1 cellular context compared by ENCODE assay signal in the genomic region with DNA sequence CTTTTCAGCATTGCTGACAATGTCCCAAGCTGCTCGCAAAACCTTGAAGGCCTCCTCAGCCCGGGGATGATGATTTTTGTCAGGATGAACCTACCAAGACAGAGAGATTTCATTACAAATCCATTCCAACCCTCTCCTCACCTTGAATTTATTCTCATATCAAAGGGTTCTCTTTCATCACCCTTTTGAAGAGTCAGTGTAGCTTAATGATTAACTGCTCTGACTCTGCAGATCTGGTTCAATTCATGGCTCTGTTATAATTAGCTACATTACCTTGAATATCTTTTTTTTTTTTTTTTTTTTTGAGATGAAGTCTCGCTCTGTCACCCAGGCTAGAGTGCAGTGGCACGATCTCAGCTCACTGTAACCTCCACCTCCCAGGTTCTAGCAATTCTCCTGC.
TF ChIP-seq lines count a peak whose summit lies in the region.

No MANE protein-coding gene starts in this region.

TF ChIP-seq in WTC11, 78 proteins besides CTCF, POLR2A, EP300 and RAD21 (continued from another document):
- TF ChIP-seq E2F4 (CRISPR knock-in tag; IDR thresholded peaks at IDR 0.05; ENCODE audit: borderline replicate concordance, low read depth) (no peak), ZNF423 (CRISPR knock-in tag; IDR thresholded peaks at IDR 0.05) (no peak), JAZF1 (CRISPR knock-in tag; IDR thresholded peaks at IDR 0.05) (no peak), ZMAT4 (CRISPR knock-in tag; IDR thresholded peaks at IDR 0.05) (no peak)
- TF ChIP-seq, protein P1, sequence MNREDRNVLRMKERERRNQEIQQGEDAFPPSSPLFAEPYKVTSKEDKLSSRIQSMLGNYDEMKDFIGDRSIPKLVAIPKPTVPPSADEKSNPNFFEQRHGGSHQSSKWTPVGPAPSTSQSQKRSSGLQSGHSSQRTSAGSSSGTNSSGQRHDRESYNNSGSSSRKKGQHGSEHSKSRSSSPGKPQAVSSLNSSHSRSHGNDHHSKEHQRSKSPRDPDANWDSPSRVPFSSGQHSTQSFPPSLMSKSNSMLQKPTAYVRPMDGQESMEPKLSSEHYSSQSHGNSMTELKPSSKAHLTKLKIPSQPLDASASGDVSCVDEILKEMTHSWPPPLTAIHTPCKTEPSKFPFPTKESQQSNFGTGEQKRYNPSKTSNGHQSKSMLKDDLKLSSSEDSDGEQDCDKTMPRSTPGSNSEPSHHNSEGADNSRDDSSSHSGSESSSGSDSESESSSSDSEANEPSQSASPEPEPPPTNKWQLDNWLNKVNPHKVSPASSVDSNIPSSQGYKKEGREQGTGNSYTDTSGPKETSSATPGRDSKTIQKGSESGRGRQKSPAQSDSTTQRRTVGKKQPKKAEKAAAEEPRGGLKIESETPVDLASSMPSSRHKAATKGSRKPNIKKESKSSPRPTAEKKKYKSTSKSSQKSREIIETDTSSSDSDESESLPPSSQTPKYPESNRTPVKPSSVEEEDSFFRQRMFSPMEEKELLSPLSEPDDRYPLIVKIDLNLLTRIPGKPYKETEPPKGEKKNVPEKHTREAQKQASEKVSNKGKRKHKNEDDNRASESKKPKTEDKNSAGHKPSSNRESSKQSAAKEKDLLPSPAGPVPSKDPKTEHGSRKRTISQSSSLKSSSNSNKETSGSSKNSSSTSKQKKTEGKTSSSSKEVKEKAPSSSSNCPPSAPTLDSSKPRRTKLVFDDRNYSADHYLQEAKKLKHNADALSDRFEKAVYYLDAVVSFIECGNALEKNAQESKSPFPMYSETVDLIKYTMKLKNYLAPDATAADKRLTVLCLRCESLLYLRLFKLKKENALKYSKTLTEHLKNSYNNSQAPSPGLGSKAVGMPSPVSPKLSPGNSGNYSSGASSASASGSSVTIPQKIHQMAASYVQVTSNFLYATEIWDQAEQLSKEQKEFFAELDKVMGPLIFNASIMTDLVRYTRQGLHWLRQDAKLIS (CRISPR knock-in tag; IDR thresholded peaks at IDR 0.05; ENCODE audit: borderline replicate concordance), result no peak
